1 cellular context compared by ENCODE assay signal in genomic region chr6:17519120-17519519, GRCh38.
TF ChIP-seq lines count a peak whose summit lies in the region.

No MANE protein-coding gene starts in this region.

TF ChIP-seq in WTC11, 78 proteins besides CTCF, POLR2A, EP300 and RAD21 (continued from another document):
- TF ChIP-seq HMGXB4 (CRISPR knock-in tag; IDR thresholded peaks at IDR 0.05) (no peak), ZSCAN18 (CRISPR knock-in tag; IDR thresholded peaks at IDR 0.05) (no peak), MAX (CRISPR knock-in tag; IDR thresholded peaks at IDR 0.05) (no peak), AR (CRISPR knock-in tag; IDR thresholded peaks at IDR 0.05) (no peak), GABPB1 (CRISPR knock-in tag; IDR thresholded peaks at IDR 0.05) (no peak), RORB (CRISPR knock-in tag; IDR thresholded peaks at IDR 0.05) (no peak), SMAD3 (CRISPR knock-in tag; IDR thresholded peaks at IDR 0.05; ENCODE audit: borderline replicate concordance) (no peak), CREB1 (CRISPR knock-in tag; IDR thresholded peaks at IDR 0.05) (no peak)
- TF ChIP-seq, protein P1, sequence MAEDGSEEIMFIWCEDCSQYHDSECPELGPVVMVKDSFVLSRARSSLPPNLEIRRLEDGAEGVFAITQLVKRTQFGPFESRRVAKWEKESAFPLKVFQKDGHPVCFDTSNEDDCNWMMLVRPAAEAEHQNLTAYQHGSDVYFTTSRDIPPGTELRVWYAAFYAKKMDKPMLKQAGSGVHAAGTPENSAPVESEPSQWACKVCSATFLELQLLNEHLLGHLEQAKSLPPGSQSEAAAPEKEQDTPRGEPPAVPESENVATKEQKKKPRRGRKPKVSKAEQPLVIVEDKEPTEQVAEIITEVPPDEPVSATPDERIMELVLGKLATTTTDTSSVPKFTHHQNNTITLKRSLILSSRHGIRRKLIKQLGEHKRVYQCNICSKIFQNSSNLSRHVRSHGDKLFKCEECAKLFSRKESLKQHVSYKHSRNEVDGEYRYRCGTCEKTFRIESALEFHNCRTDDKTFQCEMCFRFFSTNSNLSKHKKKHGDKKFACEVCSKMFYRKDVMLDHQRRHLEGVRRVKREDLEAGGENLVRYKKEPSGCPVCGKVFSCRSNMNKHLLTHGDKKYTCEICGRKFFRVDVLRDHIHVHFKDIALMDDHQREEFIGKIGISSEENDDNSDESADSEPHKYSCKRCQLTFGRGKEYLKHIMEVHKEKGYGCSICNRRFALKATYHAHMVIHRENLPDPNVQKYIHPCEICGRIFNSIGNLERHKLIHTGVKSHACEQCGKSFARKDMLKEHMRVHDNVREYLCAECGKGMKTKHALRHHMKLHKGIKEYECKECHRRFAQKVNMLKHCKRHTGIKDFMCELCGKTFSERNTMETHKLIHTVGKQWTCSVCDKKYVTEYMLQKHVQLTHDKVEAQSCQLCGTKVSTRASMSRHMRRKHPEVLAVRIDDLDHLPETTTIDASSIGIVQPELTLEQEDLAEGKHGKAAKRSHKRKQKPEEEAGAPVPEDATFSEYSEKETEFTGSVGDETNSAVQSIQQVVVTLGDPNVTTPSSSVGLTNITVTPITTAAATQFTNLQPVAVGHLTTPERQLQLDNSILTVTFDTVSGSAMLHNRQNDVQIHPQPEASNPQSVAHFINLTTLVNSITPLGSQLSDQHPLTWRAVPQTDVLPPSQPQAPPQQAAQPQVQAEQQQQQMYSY (CRISPR knock-in tag; IDR thresholded peaks at IDR 0.05), result no peak
- TF ChIP-seq, protein P2, sequence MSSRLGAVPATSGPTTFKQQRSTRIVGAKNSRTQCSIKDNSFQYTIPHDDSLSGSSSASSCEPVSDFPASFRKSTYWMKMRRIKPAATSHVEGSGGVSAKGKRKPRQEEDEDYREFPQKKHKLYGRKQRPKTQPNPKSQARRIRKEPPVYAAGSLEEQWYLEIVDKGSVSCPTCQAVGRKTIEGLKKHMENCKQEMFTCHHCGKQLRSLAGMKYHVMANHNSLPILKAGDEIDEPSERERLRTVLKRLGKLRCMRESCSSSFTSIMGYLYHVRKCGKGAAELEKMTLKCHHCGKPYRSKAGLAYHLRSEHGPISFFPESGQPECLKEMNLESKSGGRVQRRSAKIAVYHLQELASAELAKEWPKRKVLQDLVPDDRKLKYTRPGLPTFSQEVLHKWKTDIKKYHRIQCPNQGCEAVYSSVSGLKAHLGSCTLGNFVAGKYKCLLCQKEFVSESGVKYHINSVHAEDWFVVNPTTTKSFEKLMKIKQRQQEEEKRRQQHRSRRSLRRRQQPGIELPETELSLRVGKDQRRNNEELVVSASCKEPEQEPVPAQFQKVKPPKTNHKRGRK (CRISPR knock-in tag; IDR thresholded peaks at IDR 0.05; ENCODE audit: borderline replicate concordance), result no peak
- TF ChIP-seq, protein P3, sequence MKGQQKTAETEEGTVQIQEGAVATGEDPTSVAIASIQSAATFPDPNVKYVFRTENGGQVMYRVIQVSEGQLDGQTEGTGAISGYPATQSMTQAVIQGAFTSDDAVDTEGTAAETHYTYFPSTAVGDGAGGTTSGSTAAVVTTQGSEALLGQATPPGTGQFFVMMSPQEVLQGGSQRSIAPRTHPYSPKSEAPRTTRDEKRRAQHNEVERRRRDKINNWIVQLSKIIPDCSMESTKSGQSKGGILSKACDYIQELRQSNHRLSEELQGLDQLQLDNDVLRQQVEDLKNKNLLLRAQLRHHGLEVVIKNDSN (CRISPR knock-in tag; IDR thresholded peaks at IDR 0.05), result no peak
